ENCODE assay signal across 1 cellular context in genomic region chr11:119139276-119139675, GRCh38. TPM values are rescaled to one million over a fixed set of nuclear protein-coding genes. Genes with fewer than 3 reads are reported as not detected.
"Had no signal": no experiment of that assay in that cellular context is flagged by ENCODE, and none has a peak within 500 bp of the region (broad histone marks: within the 10 kb centered on the region; RNA-seq: fewer than 3 reads in every experiment).

No MANE protein-coding gene starts in this region.

RNA-seq across cellular contexts. Expression of gene ABCG4, which starts 9.6 kb away (rescaled TPM):
- total RNA-seq: GM23248 had no signal
